ENCODE assay signal across 1 cellular context in the genomic region with DNA sequence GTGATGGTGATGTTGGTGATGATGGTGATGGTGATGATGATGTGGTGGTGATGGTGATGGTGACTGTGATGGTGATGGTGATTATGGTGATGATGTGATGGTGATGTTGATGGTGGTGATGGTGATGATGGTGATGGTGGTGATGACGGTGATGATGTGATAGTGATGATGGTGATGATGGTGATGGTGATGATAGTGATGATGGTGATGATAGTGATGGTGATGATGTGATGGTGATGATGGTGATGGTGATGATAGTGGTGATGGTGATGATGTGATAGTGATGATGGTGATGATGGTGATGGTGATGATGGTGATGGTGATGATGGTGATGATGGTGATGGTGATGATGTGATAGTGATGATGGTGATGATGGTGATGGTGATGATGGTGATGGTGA. TPM values are rescaled to one million over a fixed set of nuclear protein-coding genes. Genes with fewer than 3 reads are reported as not detected.
"Had no signal": no experiment of that assay in that cellular context is flagged by ENCODE, and none has a peak within 500 bp of the region (broad histone marks: within the 10 kb centered on the region; RNA-seq: fewer than 3 reads in every experiment).

No MANE protein-coding gene starts in this region.

RNA-seq across cellular contexts. Expression of a gene that starts 14.7 kb away (rescaled TPM):
- total RNA-seq: G401 had no signal
